ENCODE assay signal across 12 cellular contexts in the genomic region with DNA sequence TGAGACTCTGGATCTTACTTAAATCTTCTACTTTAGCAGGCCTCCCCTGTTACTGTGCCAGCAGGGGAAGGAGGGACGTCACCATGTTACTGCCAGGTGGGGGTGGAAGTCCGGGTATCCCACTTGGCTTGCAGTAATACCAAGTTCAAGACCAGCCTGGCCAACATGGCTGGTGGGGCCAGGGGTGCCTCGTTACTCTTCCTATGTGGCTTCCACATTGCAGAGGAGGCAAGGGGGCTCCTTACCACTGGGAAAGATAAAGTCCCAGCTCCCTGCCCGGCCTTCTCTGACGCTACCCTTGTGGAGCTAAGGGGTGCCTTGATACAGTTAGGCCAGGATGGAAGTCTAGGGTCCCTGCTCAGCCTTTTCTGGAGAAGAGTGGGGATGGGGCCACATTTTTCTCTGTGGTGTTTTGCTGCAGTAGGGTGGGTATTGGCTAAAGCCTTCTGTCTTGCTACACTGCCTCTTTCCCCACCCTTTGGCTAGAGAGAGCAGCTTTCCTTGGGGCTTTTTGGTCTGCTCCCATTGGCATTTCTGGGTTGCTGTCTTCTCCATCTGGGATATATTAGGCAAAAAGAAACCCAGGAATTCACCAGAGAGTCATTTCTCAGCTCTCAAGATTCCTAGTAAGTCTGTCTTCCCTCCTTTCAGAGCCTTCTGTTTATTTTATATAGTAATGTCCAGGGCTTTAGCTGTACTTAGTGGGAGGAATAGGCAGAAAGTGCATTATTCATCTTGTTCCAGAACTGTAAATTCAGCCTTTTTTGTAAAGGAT. TPM values are rescaled to one million over a fixed set of nuclear protein-coding genes. Genes with fewer than 3 reads are reported as not detected.
"Had no signal": no experiment of that assay in that cellular context is flagged by ENCODE, and none has a peak within 500 bp of the region (broad histone marks: within the 10 kb centered on the region; RNA-seq: fewer than 3 reads in every experiment).

No MANE protein-coding gene starts in this region.

- H3K9me3 Mint-ChIP-seq: effector memory CD8-positive, alpha-beta T cell had no signal

- H3K4me3 Mint-ChIP-seq: activated CD4-positive, alpha-beta memory T cell treated with anti-CD3 and anti-CD28 coated beads, Interleukin-2, amount 10 ng/mL, durations not matched to agents 7 days and 5 days; effector memory CD8-positive, alpha-beta T cell had no signal

- H3K27ac Mint-ChIP-seq: activated CD4-positive, alpha-beta memory T cell treated with anti-CD3 and anti-CD28 coated beads, Interleukin-2, amount 10 ng/mL, durations not matched to agents 7 days and 5 days had no signal

- DNase-seq: activated CD4-positive, alpha-beta memory T cell treated with anti-CD3 and anti-CD28 coated beads, Interleukin-2, amount 10 ng/mL, durations not matched to agents 7 days and 5 days; activated naive CD4-positive, alpha-beta T cell; caudate nucleus; cortex of kidney; effector memory CD8-positive, alpha-beta T cell; sigmoid colon; stimulated activated CD4-positive, alpha-beta T cell treated with anti-CD3 and anti-CD28 coated beads, Interleukin-12 subunit alpha, Interleukin-12 subunit beta, amount 100 ng/mL, for 4 hours; stimulated activated naive CD4-positive, alpha-beta T cell treated with Interleukin-2 at 50 U/mL for 16 hours; T-helper 1 cell; testis had no signal

- H3K27me3 Mint-ChIP-seq: activated CD4-positive, alpha-beta memory T cell treated with anti-CD3 and anti-CD28 coated beads, Interleukin-2, amount 10 ng/mL, durations not matched to agents 7 days and 5 days; effector memory CD8-positive, alpha-beta T cell had no signal

- ATAC-seq: effector memory CD8-positive, alpha-beta T cell had no signal

- H3K4me1 Mint-ChIP-seq: activated CD4-positive, alpha-beta memory T cell treated with anti-CD3 and anti-CD28 coated beads, Interleukin-2, amount 10 ng/mL, durations not matched to agents 7 days and 5 days had no signal

RNA-seq across cellular contexts. Expression of gene CAPG, which starts 33.7 kb away (rescaled TPM):
- polyA plus RNA-seq: neural cell had no signal

RNA-seq across cellular contexts. Expression of gene SH2D6, which starts 42.0 kb away (rescaled TPM):
- total RNA-seq: epithelial cell of proximal tubule, sigmoid colon had no signal
- polyA plus RNA-seq: neural cell had no signal
